ENCODE assay signal across 19 cellular contexts in genomic region chr5:20832204-20833080, GRCh38.
DNase-seq lines count a peak whose midpoint lies in the region; ATAC-seq, FAIRE-seq and TF ChIP-seq lines count a peak whose summit lies in the region.
"Had no signal": no experiment of that assay in that cellular context is flagged by ENCODE, and none has a peak within 500 bp of the region (broad histone marks: within the 10 kb centered on the region; RNA-seq: fewer than 3 reads in every experiment).

No MANE protein-coding gene starts in this region.

- no peak overlapping the region for H2AK5ac ChIP-seq in H1 (ENCODE audit: low read depth, low read length)

- H3K27ac ChIP-seq in H1 (ENCODE audit: low read depth, low read length) = no peak overlapping the region
- H3K27ac ChIP-seq: ascending aorta, gastrocnemius medialis, upper lobe of right lung had no signal

- TF ChIP-seq CTCF in H1 (IDR thresholded peaks at IDR 0.05; ENCODE audit: control extremely low read depth in 1 of 3, insufficient read depth in 1 of 3, low read depth in 1 of 3, low read length in 3 of 3) = no peak

- H3K36me3 ChIP-seq in H1 (ENCODE audit: control insufficient read depth in 2 of 4, insufficient read depth in 4 of 4, low read length in 3 of 4) = no peaks in the 10 kb centered on the region
- H3K36me3 ChIP-seq in H7 (replicated peaks; ENCODE audit: control insufficient read depth, insufficient read depth, low read length) = no peaks in the 10 kb centered on the region
- H3K36me3 ChIP-seq: ascending aorta, gastrocnemius medialis, MG63, upper lobe of right lung had no signal

- no peak overlapping the region for H3K4me2 ChIP-seq in H1 (ENCODE audit: insufficient read depth in 1 of 2, low read depth in 2 of 2, low read length in 2 of 2)

- H2AFZ ChIP-seq in H1 (ENCODE audit: low read length) = peak overlapping the region; percentile 80

- TF ChIP-seq RAD21 in H1 (IDR thresholded peaks at IDR 0.05 in 1 of 2, conservative IDR thresholded peaks at IDR 0.05 in 1 of 2; ENCODE audit: low read depth in 2 of 2, low read length in 2 of 2) = no peak

- TF ChIP-seq EP300 in H1 (IDR thresholded peaks at IDR 0.05; ENCODE audit: borderline replicate concordance in 1 of 2, low read depth in 2 of 2, low read length in 2 of 2) = no peak

- no peak overlapping the region for H3K9ac ChIP-seq in H1 (replicated peaks in 1 of 4; ENCODE audit: extremely low read depth in 1 of 4, low read depth in 3 of 4, low read length in 3 of 4)

- no peak overlapping the region for H3K18ac ChIP-seq in H1 (ENCODE audit: extremely low read depth, low read length)

- no peaks in the 10 kb centered on the region for H3K79me2 ChIP-seq in H1 (ENCODE audit: control insufficient read depth in 1 of 2, insufficient read depth in 2 of 2, low read length in 2 of 2)

- no peak overlapping the region for H3K23ac ChIP-seq in H1 (ENCODE audit: insufficient read length)

- H2BK5ac ChIP-seq in H1 (ENCODE audit: low read depth, low read length) = no peak overlapping the region

- POLR2A ChIA-PET in H1 (lab: Charles Lee; ENCODE audit: partially characterized antibody) = no interaction called here

- no peaks in the 10 kb centered on the region for H3K23me2 ChIP-seq in H1 (ENCODE audit: low read depth, low read length)

- H3K56ac ChIP-seq in H1 (replicated peaks; ENCODE audit: insufficient read length, low read depth, low read length) = no peak overlapping the region

- TF ChIP-seq POLR2A in H1 (IDR thresholded peaks at IDR 0.05; ENCODE audit: control extremely low read depth in 1 of 2, low read depth in 2 of 2, low read length in 2 of 2) = no peak

- no peaks in the 10 kb centered on the region for H4K20me1 ChIP-seq in H1 (replicated peaks in 1 of 2; ENCODE audit: control insufficient read depth in 1 of 2, insufficient read depth in 2 of 2, low read length in 2 of 2)

- H3K4me3 ChIP-seq in H1 (ENCODE audit: extremely low read depth in 1 of 4, insufficient read depth in 2 of 4, low read depth in 3 of 4, low read length in 4 of 4) (no peak overlapping the region), H7 (ENCODE audit: insufficient read depth, low read depth, low read length) (no peak overlapping the region)
- H3K4me3 ChIP-seq: ascending aorta, gastrocnemius medialis, MG63, upper lobe of right lung had no signal

- H2BK15ac ChIP-seq in H1 (ENCODE audit: low read length) = no peak overlapping the region

- no peak overlapping the region for H4K5ac ChIP-seq in H1 (ENCODE audit: insufficient read length, low read depth, low read length)

- FAIRE-seq in HTR-8/SVneo (lab: Jason Lieb, UNC) (peak; percentile 87), H1 (lab: Jason Lieb, UNC) (peak; percentile 58)

- H2BK120ac ChIP-seq in H1 (replicated peaks; ENCODE audit: low read depth, low read length) = no peak overlapping the region

- peaks cover 0 to 7% (median 0%) of the 10 kb centered on the region in 4 experiments; a peak in 1 of 7 replicates for H3K4me1 ChIP-seq in H1 (replicated peaks in 1 of 4; ENCODE audit: control insufficient read depth in 3 of 4, insufficient read depth in 4 of 4, low read length in 3 of 4)
- H3K4me1 ChIP-seq: ascending aorta, gastrocnemius medialis, upper lobe of right lung had no signal

- no peak overlapping the region for H3K4ac ChIP-seq in H1 (replicated peaks; ENCODE audit: insufficient read length, low read depth, low read length)

- no peak overlapping the region for H4K8ac ChIP-seq in H1 (ENCODE audit: extremely low read depth, insufficient read depth, low read length)

- CTCF ChIA-PET in H1 (lab: Charles Lee; ENCODE audit: partially characterized antibody) = no interaction called here

- DNase-seq in EH (ENCODE audit: low read depth) = peak; percentile 1
- DNase-seq in HTR-8/SVneo (ENCODE audit: insufficient read length, low spot score) = no peak
- no peak for DNase-seq in H1 (ENCODE audit: low read depth in 1 of 2, low spot score in 2 of 2)
- DNase-seq in pons (ENCODE audit: low spot score) = peak; percentile 4
- DNase-seq in H7 = no peak
- no peak for DNase-seq in kidney glomerular epithelial cell (lab: John Stamatoyannopoulos, UW)
- DNase-seq: activated CD4-positive, alpha-beta T cell treated with anti-CD3 and anti-CD28 coated beads, Interleukin-2, amount 10 ng/mL, durations not matched to agents 7 days and 5 days; activated CD8-positive, alpha-beta memory T cell treated with anti-CD3 and anti-CD28 coated beads, Interleukin-2, amount 10 ng/mL, durations not matched to agents 7 days and 5 days; gastrocnemius medialis; MG63; NCI-H1436; NCI-H2171; NCI-H524 treated with DMSO at 0.1 percent for 48 hours; stimulated activated CD4-positive, alpha-beta T cell treated with anti-CD3 and anti-CD28 coated beads, Interleukin-12 subunit alpha, Interleukin-12 subunit beta, amount 100 ng/mL, for 4 hours; upper lobe of right lung had no signal

- no peak overlapping the region for H4K91ac ChIP-seq in H1 (replicated peaks; ENCODE audit: insufficient read length, low read length)

- 92% methylated on average over 5 of the region's 5 CpGs; no CpG with 5 or more reads in 1 of the 2 experiments for WGBS in H1 (ENCODE audit: extremely low coverage in 1 of 2, insufficient coverage in 1 of 2, insufficient read length in 1 of 2, insufficient replicate concordance in 2 of 2, low coverage in 1 of 2, low lambda C conversion rate in 2 of 2, missing lambda C conversion rate in 1 of 2), 2 experiments

- H3K14ac ChIP-seq in H1 (ENCODE audit: insufficient read length) = no peak overlapping the region

- 0 out of 2 replicates have a peak overlapping the region, but pooled peaks have one; percentile 44 for H2BK12ac ChIP-seq in H1 (ENCODE audit: low read depth, low read length)

- H3K27me3 ChIP-seq in H1 (replicated peaks in 1 of 4; ENCODE audit: control insufficient read depth in 3 of 4, extremely low read depth in 1 of 4, insufficient read depth in 3 of 4, low read length in 3 of 4) (no peaks in the 10 kb centered on the region), H7 (ENCODE audit: control insufficient read depth, insufficient read depth, low read length) (no peaks in the 10 kb centered on the region)
- H3K27me3 ChIP-seq: ascending aorta, gastrocnemius medialis, MG63, upper lobe of right lung had no signal

- no peaks in the 10 kb centered on the region for H3K79me1 ChIP-seq in H1 (ENCODE audit: low read depth, low read length)

- ATAC-seq in GM21786 (IDR thresholded peaks at IDR 0.05; ENCODE audit: unreplicated experiment) = no peak
- ATAC-seq in HG02678 (IDR thresholded peaks at IDR 0.05; ENCODE audit: unreplicated experiment) = no peak
- ATAC-seq: activated CD8-positive, alpha-beta memory T cell treated with anti-CD3 and anti-CD28 coated beads, Interleukin-2, amount 10 ng/mL, durations not matched to agents 7 days and 5 days; activated naive CD4-positive, alpha-beta T cell treated with anti-CD3 and anti-CD28 coated beads, Interleukin-2, amount 50 U/mL, for 72 hours; gastrocnemius medialis; upper lobe of right lung had no signal

- H3K9me3 ChIP-seq in H1 (ENCODE audit: insufficient read depth in 2 of 2, low read depth in 1 of 2, low read length in 1 of 2) = no peaks in the 10 kb centered on the region
- H3K9me3 ChIP-seq: ascending aorta, gastrocnemius medialis, upper lobe of right lung had no signal

- H2BK20ac ChIP-seq in H1 (ENCODE audit: low read length) = 0 out of 2 replicates have a peak overlapping the region, but pooled peaks have one; percentile 67

TF ChIP-seq in H1, 55 proteins besides CTCF, POLR2A, EP300 and RAD21:
- TF ChIP-seq GABPA (IDR thresholded peaks at IDR 0.05; ENCODE audit: borderline replicate concordance, insufficient read depth, low read length) (no peak), SP4 (IDR thresholded peaks at IDR 0.05; ENCODE audit: low read length) (no peak), CBX5 (IDR thresholded peaks at IDR 0.05; ENCODE audit: low read depth, low read length) (no peak), USF2 (IDR thresholded peaks at IDR 0.05; ENCODE audit: low read length) (no peak), KDM5A (IDR thresholded peaks at IDR 0.05; ENCODE audit: low read length) (no peak), CBX8 (IDR thresholded peaks at IDR 0.05; ENCODE audit: borderline replicate concordance, low read depth, low read length) (no peak)
TF ChIP-seq in H1: peak in this region for 0.

Comparison
In these comparisons a context has a peak if more than half of its experiments do, and no peak if none do; other contexts are left out.
1. DNase-seq: peak in EH (single experiment) and pons (single experiment); none in HTR-8/SVneo (single experiment), H1 (0 of 2), H7 (single experiment) and kidney glomerular epithelial cell (single experiment).